1 cellular context compared by ENCODE assay signal in genomic region chr2:177617849-177618248, GRCh38.
TF ChIP-seq lines count a peak whose summit lies in the region.

No MANE protein-coding gene starts in this region.

TF ChIP-seq in GM23338, 12 proteins besides CTCF, POLR2A, EP300 and RAD21 (continued from another document):
- TF ChIP-seq, protein P1, sequence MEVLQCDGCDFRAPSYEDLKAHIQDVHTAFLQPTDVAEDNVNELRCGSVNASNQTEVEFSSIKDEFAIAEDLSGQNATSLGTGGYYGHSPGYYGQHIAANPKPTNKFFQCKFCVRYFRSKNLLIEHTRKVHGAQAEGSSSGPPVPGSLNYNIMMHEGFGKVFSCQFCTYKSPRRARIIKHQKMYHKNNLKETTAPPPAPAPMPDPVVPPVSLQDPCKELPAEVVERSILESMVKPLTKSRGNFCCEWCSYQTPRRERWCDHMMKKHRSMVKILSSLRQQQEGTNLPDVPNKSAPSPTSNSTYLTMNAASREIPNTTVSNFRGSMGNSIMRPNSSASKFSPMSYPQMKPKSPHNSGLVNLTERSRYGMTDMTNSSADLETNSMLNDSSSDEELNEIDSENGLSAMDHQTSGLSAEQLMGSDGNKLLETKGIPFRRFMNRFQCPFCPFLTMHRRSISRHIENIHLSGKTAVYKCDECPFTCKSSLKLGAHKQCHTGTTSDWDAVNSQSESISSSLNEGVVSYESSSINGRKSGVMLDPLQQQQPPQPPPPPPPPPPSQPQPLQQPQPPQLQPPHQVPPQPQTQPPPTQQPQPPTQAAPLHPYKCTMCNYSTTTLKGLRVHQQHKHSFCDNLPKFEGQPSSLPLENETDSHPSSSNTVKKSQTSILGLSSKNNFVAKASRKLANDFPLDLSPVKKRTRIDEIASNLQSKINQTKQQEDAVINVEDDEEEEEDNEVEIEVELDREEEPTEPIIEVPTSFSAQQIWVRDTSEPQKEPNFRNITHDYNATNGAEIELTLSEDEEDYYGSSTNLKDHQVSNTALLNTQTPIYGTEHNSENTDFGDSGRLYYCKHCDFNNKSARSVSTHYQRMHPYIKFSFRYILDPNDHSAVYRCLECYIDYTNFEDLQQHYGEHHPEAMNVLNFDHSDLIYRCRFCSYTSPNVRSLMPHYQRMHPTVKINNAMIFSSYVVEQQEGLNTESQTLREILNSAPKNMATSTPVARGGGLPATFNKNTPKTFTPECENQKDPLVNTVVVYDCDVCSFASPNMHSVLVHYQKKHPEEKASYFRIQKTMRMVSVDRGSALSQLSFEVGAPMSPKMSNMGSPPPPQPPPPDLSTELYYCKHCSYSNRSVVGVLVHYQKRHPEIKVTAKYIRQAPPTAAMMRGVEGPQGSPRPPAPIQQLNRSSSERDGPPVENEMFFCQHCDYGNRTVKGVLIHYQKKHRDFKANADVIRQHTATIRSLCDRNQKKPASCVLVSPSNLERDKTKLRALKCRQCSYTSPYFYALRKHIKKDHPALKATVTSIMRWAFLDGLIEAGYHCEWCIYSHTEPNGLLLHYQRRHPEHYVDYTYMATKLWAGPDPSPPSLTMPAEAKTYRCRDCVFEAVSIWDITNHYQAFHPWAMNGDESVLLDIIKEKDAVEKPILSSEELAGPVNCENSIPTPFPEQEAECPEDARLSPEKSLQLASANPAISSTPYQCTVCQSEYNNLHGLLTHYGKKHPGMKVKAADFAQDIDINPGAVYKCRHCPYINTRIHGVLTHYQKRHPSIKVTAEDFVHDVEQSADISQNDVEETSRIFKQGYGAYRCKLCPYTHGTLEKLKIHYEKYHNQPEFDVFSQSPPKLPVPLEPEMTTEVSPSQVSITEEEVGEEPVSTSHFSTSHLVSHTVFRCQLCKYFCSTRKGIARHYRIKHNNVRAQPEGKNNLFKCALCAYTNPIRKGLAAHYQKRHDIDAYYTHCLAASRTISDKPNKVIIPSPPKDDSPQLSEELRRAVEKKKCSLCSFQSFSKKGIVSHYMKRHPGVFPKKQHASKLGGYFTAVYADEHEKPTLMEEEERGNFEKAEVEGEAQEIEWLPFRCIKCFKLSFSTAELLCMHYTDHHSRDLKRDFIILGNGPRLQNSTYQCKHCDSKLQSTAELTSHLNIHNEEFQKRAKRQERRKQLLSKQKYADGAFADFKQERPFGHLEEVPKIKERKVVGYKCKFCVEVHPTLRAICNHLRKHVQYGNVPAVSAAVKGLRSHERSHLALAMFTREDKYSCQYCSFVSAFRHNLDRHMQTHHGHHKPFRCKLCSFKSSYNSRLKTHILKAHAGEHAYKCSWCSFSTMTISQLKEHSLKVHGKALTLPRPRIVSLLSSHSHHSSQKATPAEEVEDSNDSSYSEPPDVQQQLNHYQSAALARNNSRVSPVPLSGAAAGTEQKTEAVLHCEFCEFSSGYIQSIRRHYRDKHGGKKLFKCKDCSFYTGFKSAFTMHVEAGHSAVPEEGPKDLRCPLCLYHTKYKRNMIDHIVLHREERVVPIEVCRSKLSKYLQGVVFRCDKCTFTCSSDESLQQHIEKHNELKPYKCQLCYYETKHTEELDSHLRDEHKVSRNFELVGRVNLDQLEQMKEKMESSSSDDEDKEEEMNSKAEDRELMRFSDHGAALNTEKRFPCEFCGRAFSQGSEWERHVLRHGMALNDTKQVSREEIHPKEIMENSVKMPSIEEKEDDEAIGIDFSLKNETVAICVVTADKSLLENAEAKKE (CRISPR knock-in tag; IDR thresholded peaks at IDR 0.05): no peak
- TF ChIP-seq, protein P2, sequence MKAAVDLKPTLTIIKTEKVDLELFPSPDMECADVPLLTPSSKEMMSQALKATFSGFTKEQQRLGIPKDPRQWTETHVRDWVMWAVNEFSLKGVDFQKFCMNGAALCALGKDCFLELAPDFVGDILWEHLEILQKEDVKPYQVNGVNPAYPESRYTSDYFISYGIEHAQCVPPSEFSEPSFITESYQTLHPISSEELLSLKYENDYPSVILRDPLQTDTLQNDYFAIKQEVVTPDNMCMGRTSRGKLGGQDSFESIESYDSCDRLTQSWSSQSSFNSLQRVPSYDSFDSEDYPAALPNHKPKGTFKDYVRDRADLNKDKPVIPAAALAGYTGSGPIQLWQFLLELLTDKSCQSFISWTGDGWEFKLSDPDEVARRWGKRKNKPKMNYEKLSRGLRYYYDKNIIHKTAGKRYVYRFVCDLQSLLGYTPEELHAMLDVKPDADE (IDR thresholded peaks at IDR 0.05): no peak
- TF ChIP-seq POLR2AphosphoS5 (IDR thresholded peaks at IDR 0.05; ENCODE audit: low read depth): no peak
- no peak for TF ChIP-seq NANOG (IDR thresholded peaks at IDR 0.05; ENCODE audit: borderline replicate concordance)
